Comparison of ENCODE assay signal across 19 cellular contexts in genomic region chr5:131984945-131985665, GRCh38. TPM values are rescaled to one million over a fixed set of nuclear protein-coding genes. Genes with fewer than 3 reads are reported as not detected.
DNase-seq lines count a peak whose midpoint lies in the region; ATAC-seq lines count a peak whose summit lies in the region.
"Had no signal": no experiment of that assay in that cellular context is flagged by ENCODE, and none has a peak within 500 bp of the region (broad histone marks: within the 10 kb centered on the region; RNA-seq: fewer than 3 reads in every experiment).

No MANE protein-coding gene starts in this region.

- H3K27ac ChIP-seq in angular gyrus (ENCODE audit: low read depth, low read length) (peak overlapping the region; percentile 59), cingulate gyrus (ENCODE audit: low read depth, low read length) (peak overlapping the region; percentile 63), substantia nigra (ENCODE audit: low read depth, low read length, poor library complexity, severe bottlenecking) (peak overlapping the region; percentile 45)
- H3K27ac ChIP-seq: KMS-11 had no signal

- DNase-seq in medulla oblongata (ENCODE audit: extremely low spot score) (peak; percentile 57), substantia nigra (lab: John Stamatoyannopoulos, UW) (peak in 19 of 49 donors; percentile 14 to 55 (median 32)), Right ventricle myocardium inferior (ENCODE audit: missing footprints) (no peak), NCI-H2029 treated with DMSO at 0.1 percent for 48 hours (lab: John Stamatoyannopoulos, UW) (no peak), GOT3 (lab: John Stamatoyannopoulos, UW) (no peak)
- DNase-seq: CD8-positive, alpha-beta memory T cell; DND-41; GDM1; NCI-H1092 treated with DMSO at 0.1 percent for 48 hours; NCI-H187 treated with DMSO at 0.1 percent for 48 hours; NCI-H2171 treated with DMSO at 0.1 percent for 48 hours; NCI-H510A; NCI-H82; SIG-M5 had no signal

- intact Hi-C loops in Right ventricle myocardium inferior (cut with DNase I), result no loop called here

- ATAC-seq in Right ventricle myocardium inferior, result no peak
- ATAC-seq: HCT116 had no signal

RNA-seq across cellular contexts. Expression of gene ACSL6, which starts 26.4 kb away (rescaled TPM):
- total RNA-seq in Right ventricle myocardium inferior, result 3.4 TPM
- total RNA-seq: MCF 10A had no signal

RNA-seq across cellular contexts. Expression of gene MEIKIN, which starts 39.6 kb away (rescaled TPM):
- not detected for total RNA-seq in Right ventricle myocardium inferior
- total RNA-seq: MCF 10A had no signal
